In the genomic region with DNA sequence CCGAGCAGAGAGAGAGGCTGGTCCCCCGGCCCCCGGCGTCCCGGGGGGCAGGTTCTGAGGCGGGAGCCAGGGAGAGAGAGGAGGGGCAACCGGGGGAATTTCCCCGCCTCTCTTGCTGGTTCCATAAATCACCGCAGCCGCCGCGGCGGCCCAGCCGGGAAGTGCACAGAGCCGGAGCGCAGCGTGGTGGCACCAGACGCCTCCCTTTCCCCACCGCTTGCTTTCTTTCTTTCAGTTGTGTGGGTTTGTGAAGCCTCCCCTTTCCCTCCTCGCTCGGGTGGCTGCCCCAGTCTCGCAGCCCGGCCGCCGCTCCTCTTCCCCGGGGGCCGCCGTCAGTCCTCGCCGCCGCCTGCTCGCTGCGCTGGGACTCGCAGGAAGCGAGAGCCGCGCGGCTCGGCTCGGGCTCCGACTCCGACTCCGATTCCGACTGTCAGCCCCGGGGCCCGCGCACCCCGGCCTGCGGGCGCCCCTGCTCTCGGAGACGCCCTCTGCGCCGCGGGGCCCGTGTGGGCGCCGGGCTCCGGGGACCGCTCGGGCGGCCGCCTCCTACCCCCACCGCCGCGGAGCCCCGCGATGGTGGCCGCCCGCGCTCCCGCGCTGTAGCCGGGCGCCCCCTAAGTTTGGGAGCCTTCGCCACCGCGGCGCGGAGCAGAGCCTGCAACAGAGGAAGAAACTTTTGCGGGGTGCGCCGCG, we compare ENCODE assay signal across 7 cellular contexts. TPM values are rescaled to one million over a fixed set of nuclear protein-coding genes. Genes with fewer than 3 reads are reported as not detected.
DNase-seq lines count a peak whose midpoint lies in the region; ATAC-seq, FAIRE-seq and TF ChIP-seq lines count a peak whose summit lies in the region.

Gene CACHD1 (plus strand): TSS at position 153 of the 693 bp plus-strand sequence. CDS start 616 bp downstream, outside the sequence.

- intact Hi-C loops in activated CD4-positive, alpha-beta T cell treated with anti-CD3 and anti-CD28 coated beads for 36 hours (cut with DNase I, micrococcal nuclease): loop anchor here in 1 of 2 experiments (1.0 to 10.0 kb wide), 5 partner anchors 36 to 355 kb away; partner anchors contain the start of gene RAVER2
- intact Hi-C loops in dendritic cell treated with granulocyte-macrophage colony-stimulating factor and Interleukin-4, amounts not matched to agents 40 ng/mL and 50 ng/mL, for 4 days (cut with micrococcal nuclease): loop anchor here (10.0 kb wide), 1 partner anchor 205 kb away; no protein-coding TSS in a partner anchor
- intact Hi-C loops in left lung (cut with DNase I): no loop called here

- no peaks in the 10 kb centered on the region for H3K36me3 ChIP-seq in left lung

- H3K27me3 Mint-ChIP-seq in activated CD4-positive, alpha-beta T cell treated with anti-CD3 and anti-CD28 coated beads for 36 hours: peaks cover 32% of the 10 kb centered on the region
- H3K27me3 Mint-ChIP-seq in dendritic cell treated with granulocyte-macrophage colony-stimulating factor and Interleukin-4, amounts not matched to agents 40 ng/mL and 50 ng/mL, for 4 days: peaks cover 57% of the 10 kb centered on the region

- DNase-seq in GM18507 (ENCODE audit: extremely low spot score, insufficient read length, low read depth): peak; percentile 14
- peak; percentile 68 for DNase-seq in NCI-H2171 (lab: John Stamatoyannopoulos, UW)
- DNase-seq in activated CD4-positive, alpha-beta T cell treated with anti-CD3 and anti-CD28 coated beads for 36 hours: peak; percentile 89
- DNase-seq in left lung: peak; percentile 83 to 90
- peak; percentile 63 to 68 for DNase-seq in stimulated activated CD4-positive, alpha-beta T cell treated with anti-CD3 and anti-CD28 coated beads, Interleukin-1b, Interleukin-23, amount 100 ng/mL, for 4 hours (ENCODE audit: low read depth in 2 of 2)

- H3K4me1 Mint-ChIP-seq in activated CD4-positive, alpha-beta T cell treated with anti-CD3 and anti-CD28 coated beads for 36 hours: peaks cover 16% of the 10 kb centered on the region
- H3K4me1 Mint-ChIP-seq in dendritic cell treated with granulocyte-macrophage colony-stimulating factor and Interleukin-4, amounts not matched to agents 40 ng/mL and 50 ng/mL, for 4 days (ENCODE audit: low read depth): peaks cover 24% of the 10 kb centered on the region

- H3K9me3 ChIP-seq in left lung: no peaks in the 10 kb centered on the region

- CTCF ChIA-PET in activated CD4-positive, alpha-beta T cell treated with anti-CD3 and anti-CD28 coated beads for 36 hours (lab: Charles Lee): no interaction called here

- H3K27me3 ChIP-seq in left lung: peaks cover 0 to 54% of the 10 kb centered on the region in 2 donors

- peak within 1 kb of the TSS; percentile 82 for H3K4me3 Mint-ChIP-seq in activated CD4-positive, alpha-beta T cell treated with anti-CD3 and anti-CD28 coated beads for 36 hours
- H3K4me3 Mint-ChIP-seq in dendritic cell treated with granulocyte-macrophage colony-stimulating factor and Interleukin-4, amounts not matched to agents 40 ng/mL and 50 ng/mL, for 4 days: peak within 1 kb of the TSS; percentile 71

- POLR2A ChIA-PET in activated CD4-positive, alpha-beta T cell treated with anti-CD3 and anti-CD28 coated beads for 36 hours (lab: Charles Lee): no interaction called here

- H3K4me3 ChIP-seq in left lung: peak within 1 kb of the TSS; percentile 60

- peak; percentile 18 to 47 for TF ChIP-seq CTCF in left lung (IDR thresholded peaks at IDR 0.05)

- peak within 1 kb of the TSS; percentile 77 for H3K27ac Mint-ChIP-seq in activated CD4-positive, alpha-beta T cell treated with anti-CD3 and anti-CD28 coated beads for 36 hours
- no peak within 1 kb of the TSS for H3K27ac Mint-ChIP-seq in dendritic cell treated with granulocyte-macrophage colony-stimulating factor and Interleukin-4, amounts not matched to agents 40 ng/mL and 50 ng/mL, for 4 days

- H3K27ac ChIP-seq in left lung: peak within 1 kb of the TSS; percentile 76 to 82

- peaks cover 6 to 32% of the 10 kb centered on the region in 2 donors for H3K4me1 ChIP-seq in left lung

- FAIRE-seq in GM18507 (lab: Jason Lieb, UNC): no peak

- H3K9me3 Mint-ChIP-seq in activated CD4-positive, alpha-beta T cell treated with anti-CD3 and anti-CD28 coated beads for 36 hours (ENCODE audit: low read depth): no peaks in the 10 kb centered on the region
- H3K9me3 Mint-ChIP-seq in dendritic cell treated with granulocyte-macrophage colony-stimulating factor and Interleukin-4, amounts not matched to agents 40 ng/mL and 50 ng/mL, for 4 days: no peaks in the 10 kb centered on the region

- no peaks in the 10 kb centered on the region for H3K36me3 Mint-ChIP-seq in activated CD4-positive, alpha-beta T cell treated with anti-CD3 and anti-CD28 coated beads for 36 hours (ENCODE audit: low read depth)
- no peaks in the 10 kb centered on the region for H3K36me3 Mint-ChIP-seq in dendritic cell treated with granulocyte-macrophage colony-stimulating factor and Interleukin-4, amounts not matched to agents 40 ng/mL and 50 ng/mL, for 4 days (ENCODE audit: low read depth)

- ATAC-seq in HG02970 (IDR thresholded peaks at IDR 0.05; ENCODE audit: low FRiP score, unreplicated experiment) (peak; percentile 52), left lung (peak; percentile 82)
- peak; percentile 88 for ATAC-seq in activated CD4-positive, alpha-beta T cell treated with anti-CD3 and anti-CD28 coated beads for 36 hours

RNA-seq across cellular contexts. Expression of gene CACHD1, which starts in this region (rescaled TPM):
- 1 to 10 TPM; 1.9 to 2.3 TPM for total RNA-seq in activated CD4-positive, alpha-beta T cell treated with anti-CD3 and anti-CD28 coated beads for 36 hours
- total RNA-seq in left lung: 10 to 100 TPM; 11.3 to 17.9 TPM

Comparison
In these comparisons a context has a peak if more than half of its experiments do, and no peak if none do; other contexts are left out.
1. Peak in every context shown above with its lines: DNase-seq, ATAC-seq, H3K4me3 ChIP-seq and H3K27ac ChIP-seq.
2. DNase-seq: peak in every context shown above with its lines; median percentile 89 in activated CD4-positive, alpha-beta T cell treated with anti-CD3 and anti-CD28 coated beads for 36 hours; 86 in left lung; 68 in NCI-H2171; 66 in stimulated activated CD4-positive, alpha-beta T cell treated with anti-CD3 and anti-CD28 coated beads, Interleukin-1b, Interleukin-23, amount 100 ng/mL, for 4 hours; 14 in GM18507.